Comparison of ENCODE assay signal across 8 cellular contexts in genomic region chr9:80175286-80175906, GRCh38.
DNase-seq lines count a peak whose midpoint lies in the region; ATAC-seq and TF ChIP-seq lines count a peak whose summit lies in the region.

No MANE protein-coding gene starts in this region.

- H3K36me3 ChIP-seq in vagina = no peaks in the 10 kb centered on the region

- H3K36me3 Mint-ChIP-seq in CD4-positive, alpha-beta T cell (ENCODE audit: low read depth) = no peaks in the 10 kb centered on the region
- no peaks in the 10 kb centered on the region for H3K36me3 Mint-ChIP-seq in activated CD8-positive, alpha-beta T cell treated with anti-CD3 and anti-CD28 coated beads for 36 hours (ENCODE audit: low read depth)

- H3K4me3 Mint-ChIP-seq in CD4-positive, alpha-beta T cell = no peak overlapping the region
- no peak overlapping the region for H3K4me3 Mint-ChIP-seq in activated CD8-positive, alpha-beta T cell treated with anti-CD3 and anti-CD28 coated beads for 36 hours

- no peaks in the 10 kb centered on the region for H3K4me1 Mint-ChIP-seq in CD4-positive, alpha-beta T cell (ENCODE audit: low read depth)
- H3K4me1 Mint-ChIP-seq in activated CD8-positive, alpha-beta T cell treated with anti-CD3 and anti-CD28 coated beads for 36 hours (ENCODE audit: low read depth) = no peaks in the 10 kb centered on the region

- no peaks in the 10 kb centered on the region for H3K27me3 Mint-ChIP-seq in CD4-positive, alpha-beta T cell
- no peaks in the 10 kb centered on the region for H3K27me3 Mint-ChIP-seq in activated CD8-positive, alpha-beta T cell treated with anti-CD3 and anti-CD28 coated beads for 36 hours

- intact Hi-C loops in CD4-positive, alpha-beta T cell (cut with DNase I, micrococcal nuclease) = loop anchor here (5.0 kb wide), 1 partner anchor 703 kb away; no protein-coding TSS in a partner anchor
- intact Hi-C loops in activated CD8-positive, alpha-beta T cell treated with anti-CD3 and anti-CD28 coated beads for 36 hours (cut with micrococcal nuclease) = no loop called here
- intact Hi-C loops in vagina (cut with DNase I) = no loop called here

- H3K27ac Mint-ChIP-seq in CD4-positive, alpha-beta T cell = no peak overlapping the region
- no peak overlapping the region for H3K27ac Mint-ChIP-seq in activated CD8-positive, alpha-beta T cell treated with anti-CD3 and anti-CD28 coated beads for 36 hours

- H3K27ac ChIP-seq in CD4-positive, alpha-beta T cell (ENCODE audit: low read depth, low read length) = no peak overlapping the region
- H3K27ac ChIP-seq in vagina = no peak overlapping the region

- CTCF ChIA-PET in CD4-positive, alpha-beta T cell (lab: Charles Lee) = no interaction called here
- CTCF ChIA-PET in activated CD8-positive, alpha-beta T cell treated with anti-CD3 and anti-CD28 coated beads for 36 hours (lab: Charles Lee) = interaction anchor here (0.6 to 1.1 kb wide), 5 partner anchors 10 to 31 kb away, joined by 3 to 4 read pairs (median 3); no protein-coding TSS in a partner anchor

- POLR2A ChIA-PET in CD4-positive, alpha-beta T cell (lab: Charles Lee) = no interaction called here
- POLR2A ChIA-PET in activated CD8-positive, alpha-beta T cell treated with anti-CD3 and anti-CD28 coated beads for 36 hours (lab: Charles Lee) = no interaction called here

- TF ChIP-seq POLR2A in NB4 (IDR thresholded peaks at IDR 0.05; ENCODE audit: extremely low read depth, insufficient read length) = no peak
- no peak for TF ChIP-seq POLR2A in vagina (IDR thresholded peaks at IDR 0.05)

- DNase-seq in CD4-positive, alpha-beta T cell = no peak
- DNase-seq in NB4 (ENCODE audit: low read depth) (peak; percentile 30), inferior parietal cortex (ENCODE audit: extremely low spot score) (peak; percentile 32), vagina (ENCODE audit: extremely low spot score in 2 of 2) (no peak)
- DNase-seq in activated CD8-positive, alpha-beta T cell treated with anti-CD3 and anti-CD28 coated beads for 36 hours = peak; percentile 28

- H3K9me3 Mint-ChIP-seq in CD4-positive, alpha-beta T cell = no peaks in the 10 kb centered on the region
- no peaks in the 10 kb centered on the region for H3K9me3 Mint-ChIP-seq in activated CD8-positive, alpha-beta T cell treated with anti-CD3 and anti-CD28 coated beads for 36 hours

- H3K4me3 ChIP-seq in NB4 (ENCODE audit: low read depth, low read length) (no peak overlapping the region), vagina (no peak overlapping the region)

- no peaks in the 10 kb centered on the region for H3K9me3 ChIP-seq in CD4-positive, alpha-beta T cell (ENCODE audit: control insufficient read depth, low read length)
- no peaks in the 10 kb centered on the region for H3K9me3 ChIP-seq in vagina

- peak; percentile 60 for TF ChIP-seq CTCF in CD4-positive, alpha-beta T cell (IDR thresholded peaks at IDR 0.05)
- peak; percentile 46 for TF ChIP-seq CTCF in NB4 (IDR thresholded peaks at IDR 0.05; ENCODE audit: low read depth, low read length)
- TF ChIP-seq CTCF in activated CD8-positive, alpha-beta T cell treated with anti-CD3 and anti-CD28 coated beads for 36 hours (IDR thresholded peaks at IDR 0.05) = peak; percentile 83
- TF ChIP-seq CTCF in vagina (IDR thresholded peaks at IDR 0.05) = peak in 2 of 3 experiments; percentile 59 to 60

- no peak for ATAC-seq in CD4-positive, alpha-beta T cell (ENCODE audit: poor library complexity)
- ATAC-seq in GM18867 (IDR thresholded peaks at IDR 0.05; ENCODE audit: unreplicated experiment) (peak; percentile 73), HG03025 (IDR thresholded peaks at IDR 0.05; ENCODE audit: low FRiP score, unreplicated experiment) (no peak), GM21367 (IDR thresholded peaks at IDR 0.05; ENCODE audit: unreplicated experiment) (no peak)
- ATAC-seq in activated CD8-positive, alpha-beta T cell treated with anti-CD3 and anti-CD28 coated beads for 36 hours = no peak

- no peaks in the 10 kb centered on the region for H3K4me1 ChIP-seq in vagina

- H3K27me3 ChIP-seq in CD4-positive, alpha-beta T cell (ENCODE audit: control insufficient read depth, insufficient read depth, low read length) = no peaks in the 10 kb centered on the region
- H3K27me3 ChIP-seq in vagina = no peaks in the 10 kb centered on the region

Comparison
In these comparisons a context has a peak if more than half of its experiments do, and no peak if none do; other contexts are left out.
1. DNase-seq: peak in NB4 (single experiment), activated CD8-positive, alpha-beta T cell treated with anti-CD3 and anti-CD28 coated beads for 36 hours (single experiment) and inferior parietal cortex (single experiment); none in CD4-positive, alpha-beta T cell (0 of 10) and vagina (0 of 2).
2. intact Hi-C loops: an anchor here in CD4-positive, alpha-beta T cell (5.0 kb wide); none called in activated CD8-positive, alpha-beta T cell treated with anti-CD3 and anti-CD28 coated beads for 36 hours and vagina.
3. Peak in every context shown above with its lines, with median percentiles within 50 percentile points of each other: CTCF ChIP-seq.